Comparison of ENCODE assay signal across 20 cellular contexts in genomic region chr12:58818546-58818945, GRCh38.
DNase-seq lines count a peak whose midpoint lies in the region; ATAC-seq and TF ChIP-seq lines count a peak whose summit lies in the region.
"Had no signal": no experiment of that assay in that cellular context is flagged by ENCODE, and none has a peak within 500 bp of the region (broad histone marks: within the 10 kb centered on the region; RNA-seq: fewer than 3 reads in every experiment).

No MANE protein-coding gene starts in this region.

- no peak for TF ChIP-seq POLR2A in stomach (IDR thresholded peaks at IDR 0.05)

- no peaks in the 10 kb centered on the region for H3K36me3 ChIP-seq in stomach

- no peak for TF ChIP-seq EP300 in stomach (IDR thresholded peaks at IDR 0.05)

- intact Hi-C loops in stomach (cut with DNase I; ENCODE audit: low total_unique reads), result no loop called here

- no peaks in the 10 kb centered on the region for H3K27me3 ChIP-seq in stomach

- in situ Hi-C loops in astrocyte of the spinal cord (cut with HindIII; ENCODE audit: low sequenced_read_pairs), result no loop called here

- ATAC-seq in HG02852 (IDR thresholded peaks at IDR 0.05; ENCODE audit: unreplicated experiment), result no peak
- ATAC-seq: T-cell had no signal

- TF ChIP-seq CTCF in astrocyte of the spinal cord (IDR thresholded peaks at IDR 0.05; ENCODE audit: low read depth, low read length), result no peak
- TF ChIP-seq CTCF in stomach (IDR thresholded peaks at IDR 0.05), result no peak

- H3K4me3 ChIP-seq in astrocyte of the spinal cord (ENCODE audit: low read depth, low read length), result no peak overlapping the region
- no peak overlapping the region for H3K4me3 ChIP-seq in stomach

- no peaks in the 10 kb centered on the region for H3K4me1 ChIP-seq in stomach

- DNase-seq in H4 (ENCODE audit: low spot score), result peak; percentile 7
- peak; percentile 19 for DNase-seq in astrocyte of the spinal cord (ENCODE audit: low read depth, low spot score)
- peak; percentile 28 for DNase-seq in fibroblast of peridontal ligament (ENCODE audit: extremely low read depth)
- no peak for DNase-seq in activated T-cell treated with anti-CD3 and anti-CD28 coated beads, Interleukin-2, amount 50 U/mL, for 1 hour
- no peak for DNase-seq in stomach
- DNase-seq in NCI-H1092 (lab: John Stamatoyannopoulos, UW), result no peak
- DNase-seq: ACHN, DMS 273 treated with DMSO at 0.1 percent for 48 hours, DND-41, GF-D8, Karpas-422, NCI-H1105, NCI-H1694, NCI-H510A, NCI-H774, OCI-M1, SHP77, SK-N-SH, T-cell had no signal

- 76 to 88% (median 84%) methylated on average over 1 of the region's 1 CpG for WGBS in stomach, 5 donors

- H3K27ac ChIP-seq in stomach, result no peak overlapping the region

- no peaks in the 10 kb centered on the region for H3K9me3 ChIP-seq in stomach
- H3K9me3 ChIP-seq: SK-N-SH had no signal

Comparison
In these comparisons a context has a peak if more than half of its experiments do, and no peak if none do; other contexts are left out.
1. DNase-seq: peak in H4 (single experiment), astrocyte of the spinal cord (single experiment) and fibroblast of peridontal ligament (single experiment); none in activated T-cell treated with anti-CD3 and anti-CD28 coated beads, Interleukin-2, amount 50 U/mL, for 1 hour (single experiment), stomach (single experiment) and NCI-H1092 (single experiment).